9 cellular contexts compared by ENCODE assay signal in the genomic region with DNA sequence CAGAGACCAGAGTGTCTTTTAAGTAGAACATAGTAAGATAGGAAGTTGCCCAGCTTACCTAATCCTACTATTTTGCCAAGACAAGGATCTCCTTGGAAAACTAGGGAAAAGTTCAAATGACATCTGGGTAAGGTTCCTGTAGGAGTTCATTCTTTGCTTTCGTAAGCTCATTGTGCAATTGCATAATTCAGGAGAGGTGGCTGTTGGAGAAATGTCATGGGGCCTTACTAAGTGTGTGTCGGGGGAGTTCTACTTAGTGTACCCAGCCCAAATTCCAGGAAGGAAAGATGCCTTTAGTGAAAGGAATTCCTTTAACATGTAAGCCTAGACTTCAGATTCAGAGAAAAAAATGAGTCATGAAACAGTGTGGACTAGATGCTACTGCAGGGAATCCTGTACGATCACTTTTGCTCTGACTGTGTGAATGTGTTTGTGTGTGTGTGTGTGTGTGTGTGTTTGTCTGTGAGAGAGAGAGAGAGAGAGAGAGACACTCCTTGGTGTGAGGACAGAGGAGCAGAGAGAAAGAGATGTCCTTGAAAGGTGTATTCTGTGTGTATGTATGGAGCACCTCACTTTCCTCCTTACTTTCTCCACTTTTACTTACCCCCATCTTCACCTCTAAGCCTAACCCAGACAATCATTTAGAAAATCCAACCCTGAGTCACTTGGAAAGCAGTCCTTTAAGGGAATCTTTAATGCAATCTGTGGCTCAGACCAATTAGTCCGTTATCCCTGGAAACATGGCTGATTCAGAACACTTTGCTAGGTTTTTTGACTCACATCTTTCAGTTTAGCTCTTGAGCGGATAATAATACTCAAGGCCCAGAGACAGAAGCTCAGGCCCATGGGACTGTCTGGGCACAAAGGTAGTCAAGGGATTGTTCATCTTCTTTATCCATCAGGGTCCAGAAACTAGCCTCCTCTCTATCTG.
DNase-seq lines count a peak whose midpoint lies in the region; ATAC-seq and TF ChIP-seq lines count a peak whose summit lies in the region.
"Had no signal": no experiment of that assay in that cellular context is flagged by ENCODE, and none has a peak within 500 bp of the region (broad histone marks: within the 10 kb centered on the region; RNA-seq: fewer than 3 reads in every experiment).

No MANE protein-coding gene starts in this region.

- no peak overlapping the region for H3K27ac ChIP-seq in psoas muscle

- no peak overlapping the region for H3K27ac Mint-ChIP-seq in T-helper 17 cell

- 55 to 73% (median 73%) methylated on average over 5 of the region's 5 CpGs for WGBS in psoas muscle, 3 donors

- no peaks in the 10 kb centered on the region for H3K27me3 Mint-ChIP-seq in T-helper 17 cell

- H3K9me3 ChIP-seq in psoas muscle (no peaks in the 10 kb centered on the region), T-helper 17 cell (ENCODE audit: control insufficient read depth, low read length, poor library complexity, severe bottlenecking) (no peaks in the 10 kb centered on the region)

- no peaks in the 10 kb centered on the region for H3K36me3 ChIP-seq in psoas muscle (ENCODE audit: insufficient read depth in 1 of 2, low read depth in 1 of 2)

- intact Hi-C loops in psoas muscle (cut with DNase I) = no loop called here

- no peak for TF ChIP-seq CTCF in psoas muscle (IDR thresholded peaks at IDR 0.05)

- peaks cover 5% of the 10 kb centered on the region for H3K4me1 Mint-ChIP-seq in T-helper 17 cell

- no peaks in the 10 kb centered on the region for H3K4me1 ChIP-seq in psoas muscle

- DNase-seq in ELF-1 (ENCODE audit: low read depth, low spot score) (peak; percentile 23), OCI-M1 (lab: John Stamatoyannopoulos, UW) (peak; percentile 65), fibroblast of gingiva (ENCODE audit: low read depth) (peak; percentile 93), psoas muscle (no peak), NCI-H187 treated with DMSO at 0.1 percent for 48 hours (lab: John Stamatoyannopoulos, UW) (no peak), T-helper 17 cell (no peak), NCI-H2081 (lab: John Stamatoyannopoulos, UW) (no peak)
- DNase-seq: head of caudate nucleus had no signal

- peaks cover 0 to 5% (median 0%) of the 10 kb centered on the region in 3 donors for H3K27me3 ChIP-seq in psoas muscle (ENCODE audit: insufficient read depth in 3 of 3, low read length in 2 of 3)

- ATAC-seq in psoas muscle (peak in 3 of 4 donors; percentile 55 to 66 (median 60)), T-helper 17 cell (no peak), HG03442 (IDR thresholded peaks at IDR 0.05; ENCODE audit: unreplicated experiment) (no peak)

- peaks cover 2% of the 10 kb centered on the region for H3K36me3 Mint-ChIP-seq in T-helper 17 cell (ENCODE audit: low read depth)

- no peak overlapping the region for H3K4me3 Mint-ChIP-seq in T-helper 17 cell

- H3K4me3 ChIP-seq in psoas muscle = no peak overlapping the region

Comparison
In these comparisons a context has a peak if more than half of its experiments do, and no peak if none do; other contexts are left out.
1. DNase-seq: peak in ELF-1 (single experiment), OCI-M1 (single experiment) and fibroblast of gingiva (single experiment); none in psoas muscle (0 of 2), NCI-H187 treated with DMSO at 0.1 percent for 48 hours (single experiment), T-helper 17 cell (0 of 3) and NCI-H2081 (0 of 2).
2. ATAC-seq: peak in psoas muscle (3 of 4); none in T-helper 17 cell (single experiment) and HG03442 (single experiment).